1 cellular context compared by ENCODE assay signal in the genomic region with DNA sequence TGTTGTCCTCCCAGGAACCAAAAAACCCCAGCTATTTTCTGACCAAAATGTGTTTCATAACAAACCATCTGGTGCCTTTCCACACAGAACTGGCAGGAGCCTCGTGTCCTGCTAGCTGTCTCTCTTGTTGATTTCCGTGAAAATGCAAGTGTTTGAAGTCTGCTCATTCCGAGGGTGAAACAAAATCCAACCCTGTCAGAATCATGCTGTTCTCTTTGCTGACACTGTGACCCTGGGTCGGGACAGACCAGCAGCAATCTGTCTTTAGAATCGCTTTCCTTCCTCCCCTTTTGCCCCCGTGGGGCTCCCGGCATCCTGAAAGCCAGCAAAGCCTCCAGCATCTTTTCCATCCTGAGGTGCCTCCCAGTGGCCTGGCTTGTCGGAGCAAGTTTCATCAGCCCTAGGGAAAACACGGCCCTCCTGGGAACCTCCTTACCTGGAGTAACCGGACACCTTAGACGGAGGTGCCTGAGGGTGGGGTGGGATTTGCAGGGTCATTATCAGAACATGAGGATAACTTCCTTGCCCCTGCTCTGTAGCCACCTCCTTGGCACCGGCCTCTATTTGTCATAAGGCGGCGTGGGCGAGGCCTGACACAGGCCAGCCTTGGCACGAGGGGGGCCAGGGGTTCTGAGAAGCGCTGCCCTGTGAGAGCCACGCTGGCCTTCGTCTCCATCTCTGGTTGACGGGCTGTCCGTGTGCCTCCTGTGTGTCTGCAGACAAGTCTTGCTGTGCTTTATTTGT.
TF ChIP-seq lines count a peak whose summit lies in the region.

No MANE protein-coding gene starts in this region.

TF ChIP-seq in GM23338, 12 proteins besides CTCF, POLR2A, EP300 and RAD21:
- TF ChIP-seq, protein P1, sequence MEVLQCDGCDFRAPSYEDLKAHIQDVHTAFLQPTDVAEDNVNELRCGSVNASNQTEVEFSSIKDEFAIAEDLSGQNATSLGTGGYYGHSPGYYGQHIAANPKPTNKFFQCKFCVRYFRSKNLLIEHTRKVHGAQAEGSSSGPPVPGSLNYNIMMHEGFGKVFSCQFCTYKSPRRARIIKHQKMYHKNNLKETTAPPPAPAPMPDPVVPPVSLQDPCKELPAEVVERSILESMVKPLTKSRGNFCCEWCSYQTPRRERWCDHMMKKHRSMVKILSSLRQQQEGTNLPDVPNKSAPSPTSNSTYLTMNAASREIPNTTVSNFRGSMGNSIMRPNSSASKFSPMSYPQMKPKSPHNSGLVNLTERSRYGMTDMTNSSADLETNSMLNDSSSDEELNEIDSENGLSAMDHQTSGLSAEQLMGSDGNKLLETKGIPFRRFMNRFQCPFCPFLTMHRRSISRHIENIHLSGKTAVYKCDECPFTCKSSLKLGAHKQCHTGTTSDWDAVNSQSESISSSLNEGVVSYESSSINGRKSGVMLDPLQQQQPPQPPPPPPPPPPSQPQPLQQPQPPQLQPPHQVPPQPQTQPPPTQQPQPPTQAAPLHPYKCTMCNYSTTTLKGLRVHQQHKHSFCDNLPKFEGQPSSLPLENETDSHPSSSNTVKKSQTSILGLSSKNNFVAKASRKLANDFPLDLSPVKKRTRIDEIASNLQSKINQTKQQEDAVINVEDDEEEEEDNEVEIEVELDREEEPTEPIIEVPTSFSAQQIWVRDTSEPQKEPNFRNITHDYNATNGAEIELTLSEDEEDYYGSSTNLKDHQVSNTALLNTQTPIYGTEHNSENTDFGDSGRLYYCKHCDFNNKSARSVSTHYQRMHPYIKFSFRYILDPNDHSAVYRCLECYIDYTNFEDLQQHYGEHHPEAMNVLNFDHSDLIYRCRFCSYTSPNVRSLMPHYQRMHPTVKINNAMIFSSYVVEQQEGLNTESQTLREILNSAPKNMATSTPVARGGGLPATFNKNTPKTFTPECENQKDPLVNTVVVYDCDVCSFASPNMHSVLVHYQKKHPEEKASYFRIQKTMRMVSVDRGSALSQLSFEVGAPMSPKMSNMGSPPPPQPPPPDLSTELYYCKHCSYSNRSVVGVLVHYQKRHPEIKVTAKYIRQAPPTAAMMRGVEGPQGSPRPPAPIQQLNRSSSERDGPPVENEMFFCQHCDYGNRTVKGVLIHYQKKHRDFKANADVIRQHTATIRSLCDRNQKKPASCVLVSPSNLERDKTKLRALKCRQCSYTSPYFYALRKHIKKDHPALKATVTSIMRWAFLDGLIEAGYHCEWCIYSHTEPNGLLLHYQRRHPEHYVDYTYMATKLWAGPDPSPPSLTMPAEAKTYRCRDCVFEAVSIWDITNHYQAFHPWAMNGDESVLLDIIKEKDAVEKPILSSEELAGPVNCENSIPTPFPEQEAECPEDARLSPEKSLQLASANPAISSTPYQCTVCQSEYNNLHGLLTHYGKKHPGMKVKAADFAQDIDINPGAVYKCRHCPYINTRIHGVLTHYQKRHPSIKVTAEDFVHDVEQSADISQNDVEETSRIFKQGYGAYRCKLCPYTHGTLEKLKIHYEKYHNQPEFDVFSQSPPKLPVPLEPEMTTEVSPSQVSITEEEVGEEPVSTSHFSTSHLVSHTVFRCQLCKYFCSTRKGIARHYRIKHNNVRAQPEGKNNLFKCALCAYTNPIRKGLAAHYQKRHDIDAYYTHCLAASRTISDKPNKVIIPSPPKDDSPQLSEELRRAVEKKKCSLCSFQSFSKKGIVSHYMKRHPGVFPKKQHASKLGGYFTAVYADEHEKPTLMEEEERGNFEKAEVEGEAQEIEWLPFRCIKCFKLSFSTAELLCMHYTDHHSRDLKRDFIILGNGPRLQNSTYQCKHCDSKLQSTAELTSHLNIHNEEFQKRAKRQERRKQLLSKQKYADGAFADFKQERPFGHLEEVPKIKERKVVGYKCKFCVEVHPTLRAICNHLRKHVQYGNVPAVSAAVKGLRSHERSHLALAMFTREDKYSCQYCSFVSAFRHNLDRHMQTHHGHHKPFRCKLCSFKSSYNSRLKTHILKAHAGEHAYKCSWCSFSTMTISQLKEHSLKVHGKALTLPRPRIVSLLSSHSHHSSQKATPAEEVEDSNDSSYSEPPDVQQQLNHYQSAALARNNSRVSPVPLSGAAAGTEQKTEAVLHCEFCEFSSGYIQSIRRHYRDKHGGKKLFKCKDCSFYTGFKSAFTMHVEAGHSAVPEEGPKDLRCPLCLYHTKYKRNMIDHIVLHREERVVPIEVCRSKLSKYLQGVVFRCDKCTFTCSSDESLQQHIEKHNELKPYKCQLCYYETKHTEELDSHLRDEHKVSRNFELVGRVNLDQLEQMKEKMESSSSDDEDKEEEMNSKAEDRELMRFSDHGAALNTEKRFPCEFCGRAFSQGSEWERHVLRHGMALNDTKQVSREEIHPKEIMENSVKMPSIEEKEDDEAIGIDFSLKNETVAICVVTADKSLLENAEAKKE (CRISPR knock-in tag; IDR thresholded peaks at IDR 0.05) = no peak
- TF ChIP-seq, protein P2, sequence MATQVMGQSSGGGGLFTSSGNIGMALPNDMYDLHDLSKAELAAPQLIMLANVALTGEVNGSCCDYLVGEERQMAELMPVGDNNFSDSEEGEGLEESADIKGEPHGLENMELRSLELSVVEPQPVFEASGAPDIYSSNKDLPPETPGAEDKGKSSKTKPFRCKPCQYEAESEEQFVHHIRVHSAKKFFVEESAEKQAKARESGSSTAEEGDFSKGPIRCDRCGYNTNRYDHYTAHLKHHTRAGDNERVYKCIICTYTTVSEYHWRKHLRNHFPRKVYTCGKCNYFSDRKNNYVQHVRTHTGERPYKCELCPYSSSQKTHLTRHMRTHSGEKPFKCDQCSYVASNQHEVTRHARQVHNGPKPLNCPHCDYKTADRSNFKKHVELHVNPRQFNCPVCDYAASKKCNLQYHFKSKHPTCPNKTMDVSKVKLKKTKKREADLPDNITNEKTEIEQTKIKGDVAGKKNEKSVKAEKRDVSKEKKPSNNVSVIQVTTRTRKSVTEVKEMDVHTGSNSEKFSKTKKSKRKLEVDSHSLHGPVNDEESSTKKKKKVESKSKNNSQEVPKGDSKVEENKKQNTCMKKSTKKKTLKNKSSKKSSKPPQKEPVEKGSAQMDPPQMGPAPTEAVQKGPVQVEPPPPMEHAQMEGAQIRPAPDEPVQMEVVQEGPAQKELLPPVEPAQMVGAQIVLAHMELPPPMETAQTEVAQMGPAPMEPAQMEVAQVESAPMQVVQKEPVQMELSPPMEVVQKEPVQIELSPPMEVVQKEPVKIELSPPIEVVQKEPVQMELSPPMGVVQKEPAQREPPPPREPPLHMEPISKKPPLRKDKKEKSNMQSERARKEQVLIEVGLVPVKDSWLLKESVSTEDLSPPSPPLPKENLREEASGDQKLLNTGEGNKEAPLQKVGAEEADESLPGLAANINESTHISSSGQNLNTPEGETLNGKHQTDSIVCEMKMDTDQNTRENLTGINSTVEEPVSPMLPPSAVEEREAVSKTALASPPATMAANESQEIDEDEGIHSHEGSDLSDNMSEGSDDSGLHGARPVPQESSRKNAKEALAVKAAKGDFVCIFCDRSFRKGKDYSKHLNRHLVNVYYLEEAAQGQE (IDR thresholded peaks at IDR 0.05; ENCODE audit: unreplicated experiment) = no peak
TF ChIP-seq in GM23338: peak in this region for 0.
